In genomic region chr15:57626713-57627440, GRCh38 we compare ENCODE assay signal across 19 cellular contexts. TPM values are rescaled to one million over a fixed set of nuclear protein-coding genes. Genes with fewer than 3 reads are reported as not detected.
DNase-seq lines count a peak whose midpoint lies in the region; ATAC-seq and TF ChIP-seq lines count a peak whose summit lies in the region.
"Had no signal": no experiment of that assay in that cellular context is flagged by ENCODE, and none has a peak within 500 bp of the region (broad histone marks: within the 10 kb centered on the region; RNA-seq: fewer than 3 reads in every experiment).

No MANE protein-coding gene starts in this region.

- peak overlapping the region; percentile 72 for H2AFZ ChIP-seq in neural progenitor cell (replicated peaks)

- no peaks in the 10 kb centered on the region for H3K36me3 Mint-ChIP-seq in neural progenitor cell
- no peaks in the 10 kb centered on the region for H3K36me3 Mint-ChIP-seq in activated CD8-positive, alpha-beta T cell treated with anti-CD3 and anti-CD28 coated beads, Interleukin-2, amount 10 ng/mL, durations not matched to agents 7 days and 5 days (ENCODE audit: low read depth)
- H3K36me3 Mint-ChIP-seq: CD14-positive monocyte had no signal

- in situ Hi-C loops in G401 (cut with HindIII; ENCODE audit: low sequenced_read_pairs) = no loop called here

- no peak overlapping the region for H3K4me2 ChIP-seq in neural progenitor cell

- no peaks in the 10 kb centered on the region for H3K27me3 Mint-ChIP-seq in neural progenitor cell (ENCODE audit: insufficient read depth, low read depth)
- H3K27me3 Mint-ChIP-seq in activated CD8-positive, alpha-beta T cell treated with anti-CD3 and anti-CD28 coated beads, Interleukin-2, amount 10 ng/mL, durations not matched to agents 7 days and 5 days (ENCODE audit: low read depth) = peaks cover 17% of the 10 kb centered on the region

- H3K4me3 ChIP-seq in left ventricle myocardium inferior = peak overlapping the region; percentile 0
- no peak overlapping the region for H3K4me3 ChIP-seq in neural progenitor cell
- H3K4me3 ChIP-seq: SK-N-MC had no signal

- H3K36me3 ChIP-seq in left ventricle myocardium inferior (peaks cover 69% of the 10 kb centered on the region), neural progenitor cell (no peaks in the 10 kb centered on the region)

- ATAC-seq in GM18519 (IDR thresholded peaks at IDR 0.05; ENCODE audit: low FRiP score, unreplicated experiment) = no peak
- no peak for ATAC-seq in activated CD8-positive, alpha-beta T cell treated with anti-CD3 and anti-CD28 coated beads, Interleukin-2, amount 10 ng/mL, durations not matched to agents 7 days and 5 days
- ATAC-seq: PC-3 had no signal

- H3K27ac Mint-ChIP-seq in neural progenitor cell = no peak overlapping the region
- H3K27ac Mint-ChIP-seq in activated CD8-positive, alpha-beta T cell treated with anti-CD3 and anti-CD28 coated beads, Interleukin-2, amount 10 ng/mL, durations not matched to agents 7 days and 5 days = no peak overlapping the region

- CTCF ChIA-PET in activated CD8-positive, alpha-beta T cell treated with anti-CD3 and anti-CD28 coated beads, Interleukin-2, amount 10 ng/mL, durations not matched to agents 7 days and 5 days (lab: Charles Lee) = no interaction called here

- intact Hi-C loops in left ventricle myocardium inferior (cut with micrococcal nuclease) = no loop called here

- POLR2A ChIA-PET in activated CD8-positive, alpha-beta T cell treated with anti-CD3 and anti-CD28 coated beads, Interleukin-2, amount 10 ng/mL, durations not matched to agents 7 days and 5 days (lab: Charles Lee) = no interaction called here

- no peaks in the 10 kb centered on the region for H3K9me3 Mint-ChIP-seq in neural progenitor cell
- H3K9me3 Mint-ChIP-seq in activated CD8-positive, alpha-beta T cell treated with anti-CD3 and anti-CD28 coated beads, Interleukin-2, amount 10 ng/mL, durations not matched to agents 7 days and 5 days (ENCODE audit: insufficient read depth) = no peaks in the 10 kb centered on the region
- H3K9me3 Mint-ChIP-seq: CD14-positive monocyte had no signal

- TF ChIP-seq CTCF in left ventricle myocardium inferior (IDR thresholded peaks at IDR 0.05; ENCODE audit: borderline replicate concordance) = no peak
- TF ChIP-seq CTCF in neural progenitor cell (IDR thresholded peaks at IDR 0.05) = no peak

- H3K4me1 ChIP-seq in left ventricle myocardium inferior (peaks cover 94% of the 10 kb centered on the region), neural progenitor cell (no peaks in the 10 kb centered on the region)
- H3K4me1 ChIP-seq: Caco-2 had no signal

- no peaks in the 10 kb centered on the region for H4K20me1 ChIP-seq in neural progenitor cell (ENCODE audit: low read depth)

- H3K9ac ChIP-seq in neural progenitor cell = no peak overlapping the region

- no peaks in the 10 kb centered on the region for H3K4me1 Mint-ChIP-seq in neural progenitor cell
- no peaks in the 10 kb centered on the region for H3K4me1 Mint-ChIP-seq in activated CD8-positive, alpha-beta T cell treated with anti-CD3 and anti-CD28 coated beads, Interleukin-2, amount 10 ng/mL, durations not matched to agents 7 days and 5 days (ENCODE audit: low read depth)
- H3K4me1 Mint-ChIP-seq: CD14-positive monocyte had no signal

- H3K79me2 ChIP-seq in neural progenitor cell (ENCODE audit: low read depth) = no peaks in the 10 kb centered on the region

- DNase-seq in NCI-H2081 (lab: John Stamatoyannopoulos, UW) = peak; percentile 4 to 36
- no peak for DNase-seq in NCI-H2081 treated with DMSO at 0.1 percent for 48 hours (lab: John Stamatoyannopoulos, UW)
- DNase-seq in G401 (ENCODE audit: low spot score) = peak; percentile 83
- no peak for DNase-seq in left ventricle myocardium inferior
- no peak for DNase-seq in neural progenitor cell (ENCODE audit: low spot score)
- DNase-seq in GM03348 (ENCODE audit: low spot score) = no peak
- no peak for DNase-seq in activated CD8-positive, alpha-beta T cell treated with anti-CD3 and anti-CD28 coated beads, Interleukin-2, amount 10 ng/mL, durations not matched to agents 7 days and 5 days
- DNase-seq: Caco-2, DMS79, H7, KG1, NCI-H1048, NCI-H187, NCI-H2171, NCI-H510A, PC-3 had no signal

- no peak overlapping the region for H3K4me3 Mint-ChIP-seq in neural progenitor cell
- H3K4me3 Mint-ChIP-seq in activated CD8-positive, alpha-beta T cell treated with anti-CD3 and anti-CD28 coated beads, Interleukin-2, amount 10 ng/mL, durations not matched to agents 7 days and 5 days = no peak overlapping the region
- H3K4me3 Mint-ChIP-seq: CD14-positive monocyte had no signal

- H3K27ac ChIP-seq in left ventricle myocardium inferior (replicated peaks) = peak overlapping the region; percentile 95
- no peak overlapping the region for H3K27ac ChIP-seq in neural progenitor cell
- H3K27ac ChIP-seq: SK-N-MC had no signal

- H3F3A ChIP-seq in neural progenitor cell (ENCODE audit: low read depth) = no peaks in the 10 kb centered on the region

- H3K9me3 ChIP-seq in left ventricle myocardium inferior (replicated peaks) (no peaks in the 10 kb centered on the region), neural progenitor cell (ENCODE audit: low read depth) (no peaks in the 10 kb centered on the region)
- H3K9me3 ChIP-seq: Caco-2 had no signal

- H3K27me3 ChIP-seq in left ventricle myocardium inferior (ENCODE audit: low read depth) (no peaks in the 10 kb centered on the region), neural progenitor cell (no peaks in the 10 kb centered on the region)

RNA-seq across cellular contexts. Expression of gene MYZAP, which starts 35.2 kb away (rescaled TPM):
- total RNA-seq in G401 (2014; rRNA removed; shearing (Covaris generic)) = 0.06 and 3.4 TPM in 2 replicates
- total RNA-seq in left ventricle myocardium inferior (934 TPM), neural progenitor cell (ENCODE audit: low replicate concordance) (0.09 TPM in 1 of 2 replicates, not detected in the other)
- total RNA-seq in activated CD8-positive, alpha-beta T cell treated with anti-CD3 and anti-CD28 coated beads, Interleukin-2, amount 10 ng/mL, durations not matched to agents 7 days and 5 days = not detected

Comparison
In these comparisons a context has a peak if more than half of its experiments do, and no peak if none do; other contexts are left out.
1. DNase-seq: peak in NCI-H2081 (2 of 2) and G401 (single experiment); none in NCI-H2081 treated with DMSO at 0.1 percent for 48 hours (single experiment), left ventricle myocardium inferior (single experiment), neural progenitor cell (single experiment), GM03348 (single experiment) and activated CD8-positive, alpha-beta T cell treated with anti-CD3 and anti-CD28 coated beads, Interleukin-2, amount 10 ng/mL, durations not matched to agents 7 days and 5 days (single experiment).
2. RNA of gene MYZAP, which starts 35.2 kb away (total RNA-seq): 934 TPM in left ventricle myocardium inferior (single experiment); 0.06 to 3.4 TPM in G401, 0.09 TPM in neural progenitor cell and not detected in activated CD8-positive, alpha-beta T cell treated with anti-CD3 and anti-CD28 coated beads, Interleukin-2, amount 10 ng/mL, durations not matched to agents 7 days and 5 days; every median in the first group is over 100 times any median in the second.